ENCODE assay signal across 1 cellular context in the genomic region with DNA sequence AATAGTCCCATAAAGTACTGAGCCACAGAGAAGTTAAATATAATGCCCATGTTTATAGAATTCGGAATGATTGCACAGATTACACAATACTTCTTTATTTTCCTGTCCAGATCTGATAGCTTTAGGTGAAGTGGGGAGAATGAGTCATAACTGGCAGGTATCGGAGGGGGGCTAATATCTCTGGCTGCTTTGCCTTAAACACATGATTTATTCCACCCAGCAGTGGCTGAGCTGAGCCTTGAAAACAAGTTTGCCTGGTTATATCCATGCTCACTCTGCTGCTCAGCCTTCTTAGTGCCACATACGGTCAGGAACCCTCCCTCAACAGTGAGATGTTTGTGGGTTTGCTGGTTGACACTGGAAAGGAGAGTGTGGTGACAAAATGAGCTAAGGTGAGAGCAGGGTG.
TF ChIP-seq lines count a peak whose summit lies in the region.

No MANE protein-coding gene starts in this region.

TF ChIP-seq in GM23338, 12 proteins besides CTCF, POLR2A, EP300 and RAD21 (continued from another document):
- TF ChIP-seq, protein P1, sequence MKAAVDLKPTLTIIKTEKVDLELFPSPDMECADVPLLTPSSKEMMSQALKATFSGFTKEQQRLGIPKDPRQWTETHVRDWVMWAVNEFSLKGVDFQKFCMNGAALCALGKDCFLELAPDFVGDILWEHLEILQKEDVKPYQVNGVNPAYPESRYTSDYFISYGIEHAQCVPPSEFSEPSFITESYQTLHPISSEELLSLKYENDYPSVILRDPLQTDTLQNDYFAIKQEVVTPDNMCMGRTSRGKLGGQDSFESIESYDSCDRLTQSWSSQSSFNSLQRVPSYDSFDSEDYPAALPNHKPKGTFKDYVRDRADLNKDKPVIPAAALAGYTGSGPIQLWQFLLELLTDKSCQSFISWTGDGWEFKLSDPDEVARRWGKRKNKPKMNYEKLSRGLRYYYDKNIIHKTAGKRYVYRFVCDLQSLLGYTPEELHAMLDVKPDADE (IDR thresholded peaks at IDR 0.05), result no peak
